Comparison of ENCODE assay signal across 21 cellular contexts in genomic region chr11:128213461-128213860, GRCh38.
DNase-seq lines count a peak whose midpoint lies in the region; ATAC-seq, FAIRE-seq and TF ChIP-seq lines count a peak whose summit lies in the region.
"Had no signal": no experiment of that assay in that cellular context is flagged by ENCODE, and none has a peak within 500 bp of the region (broad histone marks: within the 10 kb centered on the region; RNA-seq: fewer than 3 reads in every experiment).

No MANE protein-coding gene starts in this region.

- 0% methylated on average over 1 of the region's 1 CpG for WGBS in HepG2 (ENCODE audit: low lambda C conversion rate)
- 47% methylated on average over 1 of the region's 1 CpG for WGBS in right lobe of liver (ENCODE audit: insufficient coverage, low coverage, low lambda C conversion rate, missing lambda C conversion rate)

- TF ChIP-seq EP300 in HepG2 (IDR thresholded peaks at IDR 0.05; ENCODE audit: low read depth in 2 of 2, low read length in 2 of 2) (no peak), HepG2 (CRISPR knock-in tag; IDR thresholded peaks at IDR 0.05; ENCODE audit: borderline replicate concordance) (no peak)

- no peak for FAIRE-seq in HepG2 (lab: Jason Lieb, UNC)
- FAIRE-seq: A549, D721Med, G401.6, GM12891, GM19239 had no signal

- in situ Hi-C loops in HepG2 (cut with HindIII; ENCODE audit: extremely low pct_ligation_motif_present, low pct_unique_long_range_greater_than_20kb), result no loop called here
- in situ Hi-C loops in Panc1 (cut with HindIII; ENCODE audit: low pct_unique_long_range_greater_than_20kb, low sequenced_read_pairs), result no loop called here

- no peaks in the 10 kb centered on the region for H3K27me3 ChIP-seq in HepG2 (ENCODE audit: control insufficient read depth in 1 of 2, insufficient read depth in 2 of 2, low read length in 2 of 2)
- H3K27me3 ChIP-seq in right lobe of liver, result no peaks in the 10 kb centered on the region
- no peaks in the 10 kb centered on the region for H3K27me3 ChIP-seq in Panc1 (ENCODE audit: control insufficient read depth, insufficient read depth, low read length)
- no peaks in the 10 kb centered on the region for H3K27me3 ChIP-seq in BE2C
- H3K27me3 ChIP-seq: BLaER1 had no signal

- CTCF ChIA-PET in HepG2 (lab: Yijun Ruan, JAX; ENCODE audit: low intra/inter-chr PET ratio, low total read pairs), result no interaction called here
- CTCF ChIA-PET in Panc1 (lab: Charles Lee), result no interaction called here

- H2AFZ ChIP-seq in HepG2 (ENCODE audit: low read length), result no peak overlapping the region

- intact Hi-C loops in HepG2 (cut with micrococcal nuclease; ENCODE audit: unreplicated experiment) (no loop called here), right lobe of liver (cut with DNase I) (no loop called here), Panc1 (cut with micrococcal nuclease; ENCODE audit: unreplicated experiment) (no loop called here)

- TF ChIP-seq POLR2A in HepG2 (IDR thresholded peaks at IDR 0.05; ENCODE audit: insufficient read depth in 1 of 2, low read depth in 2 of 2, low read length in 2 of 2) (no peak), right lobe of liver (IDR thresholded peaks at IDR 0.05) (no peak)

- DNase-seq in HepG2 (ENCODE audit: low spot score) (no peak), right lobe of liver (no peak), Panc1 (ENCODE audit: low read depth, low spot score) (no peak), BE2C (no peak)
- DNase-seq: AML-193; C1 segment of cervical spinal cord; Calu3; CD4-positive, alpha-beta memory T cell; CD4-positive, CD25-positive, alpha-beta regulatory T cell; CD8-positive, alpha-beta memory T cell; COR-L47; DMS79 treated with DMSO at 0.1 percent for 48 hours; GF-D8 had no signal

- H3K27ac ChIP-seq in HepG2 (ENCODE audit: extremely low read length, insufficient read depth, low read length), result no peak overlapping the region
- H3K27ac ChIP-seq in right lobe of liver, result no peak overlapping the region
- peak overlapping the region; percentile 18; the same call in 1 of the 2 replicates for H3K27ac ChIP-seq in Panc1 (ENCODE audit: low read length)
- H3K27ac ChIP-seq: 22Rv1, BLaER1 had no signal

- TF ChIP-seq CTCF in HepG2 (CRISPR knock-in tag; IDR thresholded peaks at IDR 0.05) (no peak), right lobe of liver (IDR thresholded peaks at IDR 0.05) (no peak), Panc1 (IDR thresholded peaks at IDR 0.05) (no peak), BE2C (IDR thresholded peaks at IDR 0.05; ENCODE audit: low read depth, low read length) (no peak)

- no peak overlapping the region for H3K9ac ChIP-seq in HepG2 (ENCODE audit: insufficient read depth, low read depth, low read length)
- H3K9ac ChIP-seq: BLaER1 had no signal

- H3K9me3 ChIP-seq in HepG2 (ENCODE audit: low read length) (peaks cover 10% of the 10 kb centered on the region; the same call in 1 of the 2 replicates), right lobe of liver (no peaks in the 10 kb centered on the region), Panc1 (ENCODE audit: control insufficient read depth, insufficient read depth, low read depth, low read length) (peaks cover 27% of the 10 kb centered on the region; the same call in 1 of the 2 replicates), BE2C (no peaks in the 10 kb centered on the region)

- BruUV-seq in HepG2 (replicated peaks; lab: Mats Ljungman, UMichigan) (no TSS peak), Panc1 (replicated peaks; lab: Mats Ljungman, UMichigan) (no TSS peak)

- ATAC-seq in HepG2 (no peak), right lobe of liver (no peak), Panc1 (no peak), HG03565 (IDR thresholded peaks at IDR 0.05; ENCODE audit: unreplicated experiment) (no peak)
- ATAC-seq: A549 had no signal

- no peak overlapping the region for H3K4me3 ChIP-seq in HepG2 (replicated peaks in 1 of 3; ENCODE audit: insufficient read depth in 1 of 3, low read depth in 2 of 3, low read length in 3 of 3)
- no peak overlapping the region for H3K4me3 ChIP-seq in right lobe of liver
- H3K4me3 ChIP-seq in Panc1 (ENCODE audit: low read depth in 2 of 2, low read length in 2 of 2), result no peak overlapping the region
- H3K4me3 ChIP-seq in BE2C (ENCODE audit: low read depth, low read length), result no peak overlapping the region
- H3K4me3 ChIP-seq: A549, BLaER1 had no signal

- no peaks in the 10 kb centered on the region for H3K79me2 ChIP-seq in HepG2 (ENCODE audit: insufficient read depth, low read length)

- no peaks in the 10 kb centered on the region for H4K20me1 ChIP-seq in HepG2 (ENCODE audit: insufficient read depth, low read length)
- H4K20me1 ChIP-seq: BLaER1 had no signal

- no peak for TF ChIP-seq RAD21 in HepG2 (CRISPR knock-in tag; IDR thresholded peaks at IDR 0.05)

- H3K36me3 ChIP-seq in HepG2 (replicated peaks in 1 of 2; ENCODE audit: control insufficient read depth in 1 of 2, insufficient read depth in 2 of 2, low read length in 2 of 2) (no peaks in the 10 kb centered on the region), right lobe of liver (no peaks in the 10 kb centered on the region), Panc1 (ENCODE audit: control insufficient read depth, insufficient read depth, low read length) (no peaks in the 10 kb centered on the region), BE2C (no peaks in the 10 kb centered on the region)
- H3K36me3 ChIP-seq: BLaER1 had no signal

- no peaks in the 10 kb centered on the region for H3K4me1 ChIP-seq in HepG2 (ENCODE audit: insufficient read depth, low read length)
- H3K4me1 ChIP-seq in right lobe of liver, result no peaks in the 10 kb centered on the region
- H3K4me1 ChIP-seq in Panc1 (ENCODE audit: control insufficient read depth, insufficient read depth, low read length), result peaks cover 10% of the 10 kb centered on the region
- no peaks in the 10 kb centered on the region for H3K4me1 ChIP-seq in BE2C
- H3K4me1 ChIP-seq: BLaER1 had no signal

- no peak overlapping the region for H3K4me2 ChIP-seq in HepG2 (ENCODE audit: low read depth, low read length)
- H3K4me2 ChIP-seq: A549, BLaER1 had no signal

- POLR2A ChIA-PET in HepG2 (lab: Yijun Ruan, JAX), result no interaction called here
- POLR2A ChIA-PET in Panc1 (lab: Charles Lee), result no interaction called here

TF ChIP-seq in HepG2, 621 proteins besides CTCF, POLR2A, EP300 and RAD21:
- TF ChIP-seq NR2F2 (IDR thresholded peaks at IDR 0.05; ENCODE audit: borderline replicate concordance, low read depth) (no peak), HMGXB4 (CRISPR knock-in tag; IDR thresholded peaks at IDR 0.05; ENCODE audit: borderline replicate concordance in 1 of 2, low read depth in 1 of 2) (no peak), LCORL (IDR thresholded peaks at IDR 0.05) (peak; percentile 13; the same call in 1 of the 2 replicates), LCORL (CRISPR knock-in tag; IDR thresholded peaks at IDR 0.05) (no peak)
TF ChIP-seq in HepG2: peak in this region for 1.
